In genomic region chr20:46883847-46884246, GRCh38 we compare ENCODE assay signal across 17 cellular contexts.
"Had no signal": no experiment of that assay in that cellular context is flagged by ENCODE, and none has a peak within 500 bp of the region (broad histone marks: within the 10 kb centered on the region; RNA-seq: fewer than 3 reads in every experiment).

No MANE protein-coding gene starts in this region.

- ATAC-seq: activated CD4-positive, CD25-positive, alpha-beta regulatory T cell treated with anti-CD3 and anti-CD28 coated beads, Interleukin-2, amount 50 U/mL, for 24 hours; esophagus mucosa; left ventricle myocardium superior; natural killer cell had no signal

- H3K4me3 Mint-ChIP-seq: activated naive CD4-positive, alpha-beta T cell treated with anti-CD3 and anti-CD28 coated beads, Interleukin-2, amount 10 ng/mL, durations not matched to agents 7 days and 5 days; natural killer cell; T-helper 2 cell treated with Interferon-gamma antibody and Interleukin-4, amounts not matched to agents 5 μg/mL and 100 μg/mL, for 36 hours had no signal

- H3K4me3 ChIP-seq: adrenal gland, cardiac muscle cell, sigmoid colon, stomach, thoracic aorta had no signal

- H3K27me3 ChIP-seq: adrenal gland, cardiac muscle cell had no signal

- H3K27ac Mint-ChIP-seq: activated naive CD4-positive, alpha-beta T cell treated with anti-CD3 and anti-CD28 coated beads, Interleukin-2, amount 10 ng/mL, durations not matched to agents 7 days and 5 days; natural killer cell; T-helper 2 cell treated with Interferon-gamma antibody and Interleukin-4, amounts not matched to agents 5 μg/mL and 100 μg/mL, for 36 hours had no signal

- H3K27ac ChIP-seq: adrenal gland, cardiac muscle cell, sigmoid colon, stomach, thoracic aorta had no signal

- H3K4me1 Mint-ChIP-seq: activated naive CD4-positive, alpha-beta T cell treated with anti-CD3 and anti-CD28 coated beads, Interleukin-2, amount 10 ng/mL, durations not matched to agents 7 days and 5 days; natural killer cell had no signal

- DNase-seq: activated CD4-positive, alpha-beta T cell treated with anti-CD3 and anti-CD28 coated beads, Interleukin-2, amount 50 U/mL, for 48 hours; activated naive CD4-positive, alpha-beta T cell treated with anti-CD3 and anti-CD28 coated beads, Interleukin-2, amount 10 ng/mL, durations not matched to agents 7 days and 5 days; adrenal gland; head of caudate nucleus; kidney glomerular epithelial cell; left ventricle myocardium superior; mesenchymal stem cell; natural killer cell; sigmoid colon; stimulated activated CD4-positive, alpha-beta T cell treated with anti-CD3 and anti-CD28 coated beads, Interleukin-12 subunit alpha, Interleukin-12 subunit beta, amount 100 ng/mL, for 4 hours; stimulated activated CD4-positive, alpha-beta T cell treated with anti-CD3 and anti-CD28 coated beads, Interleukin-2, amount 100 ng/mL, for 24 hours; stomach had no signal

- H3K9me3 Mint-ChIP-seq: activated naive CD4-positive, alpha-beta T cell treated with anti-CD3 and anti-CD28 coated beads, Interleukin-2, amount 10 ng/mL, durations not matched to agents 7 days and 5 days; natural killer cell; T-helper 2 cell treated with Interferon-gamma antibody and Interleukin-4, amounts not matched to agents 5 μg/mL and 100 μg/mL, for 36 hours had no signal

- H3K4me1 ChIP-seq: adrenal gland, sigmoid colon had no signal

- H3K9me3 ChIP-seq: adrenal gland, sigmoid colon, stomach, thoracic aorta had no signal

- H3K36me3 Mint-ChIP-seq: activated naive CD4-positive, alpha-beta T cell treated with anti-CD3 and anti-CD28 coated beads, Interleukin-2, amount 10 ng/mL, durations not matched to agents 7 days and 5 days; natural killer cell had no signal

- H3K36me3 ChIP-seq: adrenal gland, cardiac muscle cell, sigmoid colon, stomach, thoracic aorta had no signal
